ENCODE assay signal across 1 cellular context in genomic region chr2:68252407-68253210, GRCh38.
TF ChIP-seq lines count a peak whose summit lies in the region.

PPP3R1 (minus strand) TSS chr2:68252532; CDS start chr2:68252127, 405 bp downstream.

TF ChIP-seq in HepG2, 621 proteins besides CTCF, POLR2A, EP300 and RAD21 (continued from another document and continues in another):
- TF ChIP-seq ZNF318 (CRISPR knock-in tag; IDR thresholded peaks at IDR 0.05) (peak; percentile 74; the same call in 1 of the 2 replicates), MXD3 (CRISPR knock-in tag; IDR thresholded peaks at IDR 0.05) (peak; percentile 93), ZNF264 (CRISPR knock-in tag; IDR thresholded peaks at IDR 0.05) (0 out of 2 replicates have a peak, but pooled peaks have one; percentile 49), PAF1 (CRISPR knock-in tag; IDR thresholded peaks at IDR 0.05) (no peak), FOXP4 (CRISPR knock-in tag; IDR thresholded peaks at IDR 0.05) (no peak; the same call in 1 of the 2 replicates), ZNF782 (CRISPR knock-in tag; IDR thresholded peaks at IDR 0.05; ENCODE audit: borderline replicate concordance) (peak; percentile 78), ZBTB42 (CRISPR knock-in tag; IDR thresholded peaks at IDR 0.05) (peak; percentile 48; the same call in 1 of the 2 replicates), ZNF124 (CRISPR knock-in tag; IDR thresholded peaks at IDR 0.05) (peak; percentile 74), ZNF20 (CRISPR knock-in tag; IDR thresholded peaks at IDR 0.05) (0 out of 2 replicates have a peak, but pooled peaks have one; percentile 75), IKZF5 (CRISPR knock-in tag; IDR thresholded peaks at IDR 0.05) (peak; percentile 88), TEAD3 (CRISPR knock-in tag; optimal IDR thresholded peaks at IDR 0.05; ENCODE audit: borderline replicate concordance) (peak; percentile 40), ZSCAN9 (CRISPR knock-in tag; IDR thresholded peaks at IDR 0.05; ENCODE audit: borderline replicate concordance) (peak; percentile 56; the same call in 1 of the 2 replicates), ZKSCAN1 (IDR thresholded peaks at IDR 0.05; ENCODE audit: low read length) (no peak), KMT2B (CRISPR knock-in tag; IDR thresholded peaks at IDR 0.05) (peak; percentile 96), MAZ (IDR thresholded peaks at IDR 0.05; ENCODE audit: borderline replicate concordance, low read depth, low read length) (peak; percentile 98; the same call in 1 of the 2 replicates), MAZ (CRISPR knock-in tag; IDR thresholded peaks at IDR 0.05; ENCODE audit: low read depth) (peak; percentile 96), NR2C2 (CRISPR knock-in tag; IDR thresholded peaks at IDR 0.05; ENCODE audit: borderline replicate concordance) (peak; percentile 65; the same call in 1 of the 2 replicates), ZNF747 (CRISPR knock-in tag; IDR thresholded peaks at IDR 0.05; ENCODE audit: borderline replicate concordance) (peak; percentile 85), POGZ (CRISPR knock-in tag; IDR thresholded peaks at IDR 0.05) (peak; percentile 93), ZNF629 (CRISPR knock-in tag; conservative IDR thresholded peaks at IDR 0.05) (no peak), PLSCR1 (CRISPR knock-in tag; IDR thresholded peaks at IDR 0.05; ENCODE audit: borderline replicate concordance) (no peak), ZKSCAN8 (CRISPR knock-in tag; IDR thresholded peaks at IDR 0.05; ENCODE audit: borderline replicate concordance) (no peak; the same call in 1 of the 2 replicates), ZNF839 (CRISPR knock-in tag; IDR thresholded peaks at IDR 0.05; ENCODE audit: borderline replicate concordance) (0 out of 2 replicates have a peak, but pooled peaks have one; percentile 12), ARID2 (CRISPR knock-in tag; IDR thresholded peaks at IDR 0.05; ENCODE audit: borderline replicate concordance) (no peak), THAP11 (CRISPR knock-in tag; IDR thresholded peaks at IDR 0.05) (peak; percentile 92), TOPORS (CRISPR knock-in tag; IDR thresholded peaks at IDR 0.05) (no peak), ZNF274 (CRISPR knock-in tag; IDR thresholded peaks at IDR 0.05) (peak; percentile 66; the same call in 1 of the 2 replicates), TERF1 (CRISPR knock-in tag; IDR thresholded peaks at IDR 0.05) (no peak), MNT (IDR thresholded peaks at IDR 0.05) (peak; percentile 45), NONO (IDR thresholded peaks at IDR 0.05) (no peak), NONO (CRISPR knock-in tag; conservative IDR thresholded peaks at IDR 0.05) (peak; percentile 91), SALL1 (CRISPR knock-in tag; IDR thresholded peaks at IDR 0.05) (peak; percentile 86), NFAT5 (CRISPR knock-in tag; IDR thresholded peaks at IDR 0.05) (0 out of 2 replicates have a peak, but pooled peaks have one; percentile 71), MEIS1 (CRISPR knock-in tag; IDR thresholded peaks at IDR 0.05; ENCODE audit: borderline replicate concordance) (peak; percentile 47; the same call in 1 of the 2 replicates), HDAC6 (IDR thresholded peaks at IDR 0.05; ENCODE audit: low read depth, low read length) (no peak), ISX (CRISPR knock-in tag; conservative IDR thresholded peaks at IDR 0.05) (no peak)
